Comparison of ENCODE assay signal across 7 cellular contexts in the genomic region with DNA sequence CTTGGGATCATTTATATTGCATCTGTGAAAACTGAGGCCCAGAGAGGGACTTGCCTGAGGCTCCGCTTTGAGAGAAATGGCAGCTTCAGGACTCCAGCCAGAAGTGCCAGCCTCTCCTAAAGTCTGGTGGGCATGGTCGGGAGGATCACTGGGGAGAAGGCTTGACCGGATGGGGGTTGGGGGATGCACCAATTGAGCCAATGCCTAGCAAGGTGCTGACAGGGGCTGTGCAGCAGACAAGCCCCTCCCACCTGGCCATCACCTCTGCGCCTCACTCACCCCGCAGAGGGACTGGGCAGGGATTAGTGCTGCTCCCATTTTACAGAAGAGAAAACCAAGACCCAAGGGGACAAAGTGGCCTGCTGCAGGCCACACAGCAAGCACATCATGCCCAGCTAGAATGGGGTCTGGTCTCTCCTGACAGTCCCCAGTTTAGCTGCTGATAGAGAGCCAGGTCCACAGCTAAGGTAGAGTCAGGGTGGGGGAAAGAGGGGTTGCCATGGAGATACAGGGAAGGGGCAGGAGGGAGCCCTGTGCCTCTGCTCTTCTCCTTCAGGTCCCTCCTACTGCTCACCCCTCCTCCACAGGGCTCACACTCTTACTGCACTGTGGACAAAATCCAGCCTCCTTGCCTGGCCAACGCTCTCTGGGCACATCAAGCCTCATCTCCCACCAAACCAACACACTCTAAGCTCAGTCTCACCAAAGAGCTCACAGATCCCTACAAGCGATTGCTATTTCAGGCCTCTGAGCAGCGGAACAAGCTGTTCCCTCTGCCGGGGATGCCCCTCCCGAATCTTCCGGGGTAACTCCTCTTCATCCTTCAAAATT. TPM values are rescaled to one million over a fixed set of nuclear protein-coding genes. Genes with fewer than 3 reads are reported as not detected.
DNase-seq lines count a peak whose midpoint lies in the region; ATAC-seq and TF ChIP-seq lines count a peak whose summit lies in the region.

No MANE protein-coding gene starts in this region.

- H3K27ac ChIP-seq in liver (ENCODE audit: low read depth in 1 of 2, low read length in 2 of 2) (peak overlapping the region; percentile 62 to 68), subcutaneous abdominal adipose tissue (ENCODE audit: low read depth, low read length) (no peak overlapping the region)

- TF ChIP-seq RAD21 in liver (IDR thresholded peaks at IDR 0.05) = no peak

- no peak for ATAC-seq in HG02623 (IDR thresholded peaks at IDR 0.05; ENCODE audit: unreplicated experiment)

- H3K9me3 ChIP-seq in liver (ENCODE audit: control insufficient read depth in 4 of 4, low read length in 3 of 4) = no peaks in the 10 kb centered on the region
- no peaks in the 10 kb centered on the region for H3K9me3 ChIP-seq in subcutaneous abdominal adipose tissue (ENCODE audit: control insufficient read depth in 5 of 5, low read length in 5 of 5)

- H3K9ac ChIP-seq in liver (ENCODE audit: low read depth in 1 of 2, low read length in 2 of 2) (no peak overlapping the region), subcutaneous abdominal adipose tissue (ENCODE audit: low read length in 5 of 5) (peak overlapping the region in 4 of 5 donors; percentile 0 to 28 (median 15))

- no peak for TF ChIP-seq CTCF in liver (IDR thresholded peaks at IDR 0.05; ENCODE audit: low read depth, low read length, missing input control)

- H3K27me3 ChIP-seq in liver (ENCODE audit: control insufficient read depth in 4 of 4, insufficient read depth in 4 of 4, low read length in 3 of 4) (no peaks in the 10 kb centered on the region), subcutaneous abdominal adipose tissue (ENCODE audit: control insufficient read depth in 5 of 5, insufficient read depth in 4 of 5, low read length in 5 of 5) (no peaks in the 10 kb centered on the region)

- no peak overlapping the region for H3K4me3 ChIP-seq in liver (ENCODE audit: low read depth in 1 of 3, low read length in 3 of 3)
- no peak overlapping the region for H3K4me3 ChIP-seq in subcutaneous abdominal adipose tissue (ENCODE audit: low read depth in 1 of 5, low read length in 5 of 5)

- H3K36me3 ChIP-seq in liver (ENCODE audit: control insufficient read depth in 4 of 4, insufficient read depth in 3 of 4, low read depth in 1 of 4, low read length in 3 of 4) (no peaks in the 10 kb centered on the region), subcutaneous abdominal adipose tissue (ENCODE audit: control insufficient read depth in 5 of 5, insufficient read depth in 5 of 5, low read length in 5 of 5) (no peaks in the 10 kb centered on the region)

- DNase-seq in LHCN-M2 (ENCODE audit: low read depth) (peak; percentile 30), amygdala (lab: John Stamatoyannopoulos, UW) (peak in 37 of 56 donors; percentile 13 to 75 (median 45)), 8988T (no peak), COR-L47 (lab: John Stamatoyannopoulos, UW) (no peak)

- 85% methylated on average over 11 of the region's 11 CpGs for WGBS in liver

- peaks cover 13 to 41% (median 30%) of the 10 kb centered on the region in 4 donors for H3K4me1 ChIP-seq in liver (ENCODE audit: control insufficient read depth in 4 of 4, insufficient read depth in 4 of 4, low read length in 3 of 4)
- peaks cover 13 to 47% (median 44%) of the 10 kb centered on the region in 5 donors for H3K4me1 ChIP-seq in subcutaneous abdominal adipose tissue (ENCODE audit: control insufficient read depth in 5 of 5, insufficient read depth in 5 of 5, low read length in 5 of 5)

TF ChIP-seq in liver, 16 proteins besides CTCF, POLR2A, EP300 and RAD21:
- TF ChIP-seq TAF1 (conservative IDR thresholded peaks at IDR 0.05) (no peak), SP1 (IDR thresholded peaks at IDR 0.05) (peak; percentile 38), FOXA2 (IDR thresholded peaks at IDR 0.05) (no peak)
- TF ChIP-seq, protein P1, sequence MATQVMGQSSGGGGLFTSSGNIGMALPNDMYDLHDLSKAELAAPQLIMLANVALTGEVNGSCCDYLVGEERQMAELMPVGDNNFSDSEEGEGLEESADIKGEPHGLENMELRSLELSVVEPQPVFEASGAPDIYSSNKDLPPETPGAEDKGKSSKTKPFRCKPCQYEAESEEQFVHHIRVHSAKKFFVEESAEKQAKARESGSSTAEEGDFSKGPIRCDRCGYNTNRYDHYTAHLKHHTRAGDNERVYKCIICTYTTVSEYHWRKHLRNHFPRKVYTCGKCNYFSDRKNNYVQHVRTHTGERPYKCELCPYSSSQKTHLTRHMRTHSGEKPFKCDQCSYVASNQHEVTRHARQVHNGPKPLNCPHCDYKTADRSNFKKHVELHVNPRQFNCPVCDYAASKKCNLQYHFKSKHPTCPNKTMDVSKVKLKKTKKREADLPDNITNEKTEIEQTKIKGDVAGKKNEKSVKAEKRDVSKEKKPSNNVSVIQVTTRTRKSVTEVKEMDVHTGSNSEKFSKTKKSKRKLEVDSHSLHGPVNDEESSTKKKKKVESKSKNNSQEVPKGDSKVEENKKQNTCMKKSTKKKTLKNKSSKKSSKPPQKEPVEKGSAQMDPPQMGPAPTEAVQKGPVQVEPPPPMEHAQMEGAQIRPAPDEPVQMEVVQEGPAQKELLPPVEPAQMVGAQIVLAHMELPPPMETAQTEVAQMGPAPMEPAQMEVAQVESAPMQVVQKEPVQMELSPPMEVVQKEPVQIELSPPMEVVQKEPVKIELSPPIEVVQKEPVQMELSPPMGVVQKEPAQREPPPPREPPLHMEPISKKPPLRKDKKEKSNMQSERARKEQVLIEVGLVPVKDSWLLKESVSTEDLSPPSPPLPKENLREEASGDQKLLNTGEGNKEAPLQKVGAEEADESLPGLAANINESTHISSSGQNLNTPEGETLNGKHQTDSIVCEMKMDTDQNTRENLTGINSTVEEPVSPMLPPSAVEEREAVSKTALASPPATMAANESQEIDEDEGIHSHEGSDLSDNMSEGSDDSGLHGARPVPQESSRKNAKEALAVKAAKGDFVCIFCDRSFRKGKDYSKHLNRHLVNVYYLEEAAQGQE (IDR thresholded peaks at IDR 0.05) = no peak

RNA-seq across cellular contexts. Expression of a gene that starts 29.5 kb away (rescaled TPM):
- total RNA-seq in LHCN-M2 (2014; rRNA removed) = 1.8 and 3.3 TPM in 2 replicates
- polyA plus RNA-seq in LHCN-M2 (2012) = 2.6 TPM
- 10 to 100 TPM in 1 of 2 donors, 1 to 10 TPM in 1; 8.8 to 16.2 TPM for total RNA-seq in liver
- 10 to 100 TPM in 1 of 2 donors, 1 to 10 TPM in 1; 5.7 to 11.6 TPM for polyA plus RNA-seq in liver

RNA-seq across cellular contexts. Expression of a gene that starts 35.4 kb away (rescaled TPM):
- 17.8 and 22.9 TPM in 2 replicates for total RNA-seq in LHCN-M2 (2014; rRNA removed)
- polyA plus RNA-seq in LHCN-M2 (2012) = 17.6 TPM
- total RNA-seq in liver = 10 to 100 TPM; 11.6 to 17.1 TPM
- 10 to 100 TPM in 1 of 2 donors, 1 to 10 TPM in 1; 9.8 to 12.9 TPM for polyA plus RNA-seq in liver

RNA-seq across cellular contexts. Expression of a gene that starts 57.3 kb away (rescaled TPM):
- total RNA-seq in LHCN-M2 (2014; rRNA removed) (71.5 and 80.7 TPM in 2 replicates), liver (10 to 100 TPM; 27.3 to 31.7 TPM)
- polyA plus RNA-seq in LHCN-M2 (2012) = 51.6 TPM
- 10 to 100 TPM; 15.8 to 19.1 TPM for polyA plus RNA-seq in liver

RNA-seq across cellular contexts. Expression of a gene that starts 57.7 kb away (rescaled TPM):
- total RNA-seq in LHCN-M2 (2014; rRNA removed) = 61.2 and 64.4 TPM in 2 replicates
- polyA plus RNA-seq in LHCN-M2 (2012) = 76.4 TPM
- 10 to 100 TPM; 62.8 to 75.1 TPM for total RNA-seq in liver
- 10 to 100 TPM; 45.3 to 76.1 TPM for polyA plus RNA-seq in liver

Comparison
In these comparisons a context has a peak if more than half of its experiments do, and no peak if none do; other contexts are left out.
1. DNase-seq: peak in LHCN-M2 (single experiment) and amygdala (37 of 56); none in 8988T (single experiment) and COR-L47 (single experiment).
2. H3K9ac ChIP-seq: peak in subcutaneous abdominal adipose tissue (4 of 5); none in liver (0 of 2).